Comparison of ENCODE assay signal across 10 cellular contexts in the genomic region with DNA sequence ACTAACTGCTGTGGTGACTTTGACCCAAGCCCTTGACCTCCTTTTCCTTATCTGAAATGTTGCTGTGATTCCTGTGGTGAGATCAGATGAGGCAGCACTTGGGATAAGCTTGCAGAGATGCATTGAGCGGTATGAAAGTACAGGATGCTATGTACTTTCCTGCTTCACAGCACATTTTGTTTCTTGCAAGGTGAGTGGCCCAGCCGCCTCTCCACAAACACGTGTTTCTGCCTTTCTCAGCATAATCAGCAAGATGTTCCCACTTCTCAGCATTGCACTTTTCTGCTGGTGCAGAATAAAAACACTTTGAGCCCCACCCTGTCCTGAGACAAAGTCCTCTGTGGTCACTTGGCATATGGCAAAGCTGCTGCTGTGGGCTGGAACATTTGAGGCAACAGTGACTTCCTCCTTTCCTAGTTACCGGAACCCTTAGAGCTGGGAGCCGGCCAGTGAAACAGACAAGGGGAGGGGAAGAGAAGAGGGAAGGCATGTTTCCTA. TPM values are rescaled to one million over a fixed set of nuclear protein-coding genes. Genes with fewer than 3 reads are reported as not detected.
DNase-seq lines count a peak whose midpoint lies in the region; ATAC-seq and TF ChIP-seq lines count a peak whose summit lies in the region.
"Had no signal": no experiment of that assay in that cellular context is flagged by ENCODE, and none has a peak within 500 bp of the region (broad histone marks: within the 10 kb centered on the region; RNA-seq: fewer than 3 reads in every experiment).

No MANE protein-coding gene starts in this region.

- H3K27me3 Mint-ChIP-seq in activated CD4-positive, alpha-beta T cell treated with anti-CD3 and anti-CD28 coated beads, Interleukin-2, amount 10 ng/mL, durations not matched to agents 7 days and 5 days = peaks cover 1% of the 10 kb centered on the region
- H3K27me3 Mint-ChIP-seq: activated naive CD8-positive, alpha-beta T cell treated with anti-CD3 and anti-CD28 coated beads, Interleukin-2, amount 10 ng/mL, durations not matched to agents 7 days and 5 days had no signal

- peaks cover 0 to 27% (median 0%) of the 10 kb centered on the region in 3 donors for H3K36me3 ChIP-seq in tibial artery

- H3K9me3 Mint-ChIP-seq in activated CD4-positive, alpha-beta T cell treated with anti-CD3 and anti-CD28 coated beads, Interleukin-2, amount 10 ng/mL, durations not matched to agents 7 days and 5 days = no peaks in the 10 kb centered on the region
- H3K9me3 Mint-ChIP-seq: activated naive CD8-positive, alpha-beta T cell treated with anti-CD3 and anti-CD28 coated beads, Interleukin-2, amount 10 ng/mL, durations not matched to agents 7 days and 5 days had no signal

- peak; percentile 10 to 15 for DNase-seq in activated CD4-positive, alpha-beta T cell treated with anti-CD3 and anti-CD28 coated beads, Interleukin-2, amount 50 U/mL, for 48 hours
- DNase-seq in activated CD4-positive, alpha-beta T cell treated with anti-CD3 and anti-CD28 coated beads, Interleukin-2, amount 10 ng/mL, durations not matched to agents 7 days and 5 days = no peak
- peak; percentile 4 for DNase-seq in cerebellar cortex (ENCODE audit: low spot score)
- peak; percentile 80 for DNase-seq in medulla oblongata (ENCODE audit: extremely low spot score)
- DNase-seq in tibial artery = peak; percentile 83
- DNase-seq in NCI-H2227 (lab: John Stamatoyannopoulos, UW; ENCODE audit: unreplicated experiment) = no peak
- DNase-seq: activated naive CD8-positive, alpha-beta T cell treated with anti-CD3 and anti-CD28 coated beads, Interleukin-2, amount 10 ng/mL, durations not matched to agents 7 days and 5 days had no signal

- H3K36me3 Mint-ChIP-seq in activated CD4-positive, alpha-beta T cell treated with anti-CD3 and anti-CD28 coated beads, Interleukin-2, amount 10 ng/mL, durations not matched to agents 7 days and 5 days (ENCODE audit: low read depth) = peaks cover 13% of the 10 kb centered on the region

- H3K4me1 Mint-ChIP-seq in activated CD4-positive, alpha-beta T cell treated with anti-CD3 and anti-CD28 coated beads, Interleukin-2, amount 10 ng/mL, durations not matched to agents 7 days and 5 days = peaks cover 33% of the 10 kb centered on the region

- POLR2A ChIA-PET in activated CD4-positive, alpha-beta T cell treated with anti-CD3 and anti-CD28 coated beads, Interleukin-2, amount 10 ng/mL, durations not matched to agents 7 days and 5 days (lab: Charles Lee) = no interaction called here

- H3K4me1 ChIP-seq in tibial artery = peaks cover 0 to 21% (median 10%) of the 10 kb centered on the region in 4 donors

- no peak overlapping the region for H3K27ac Mint-ChIP-seq in activated CD4-positive, alpha-beta T cell treated with anti-CD3 and anti-CD28 coated beads, Interleukin-2, amount 10 ng/mL, durations not matched to agents 7 days and 5 days
- H3K27ac Mint-ChIP-seq: activated naive CD8-positive, alpha-beta T cell treated with anti-CD3 and anti-CD28 coated beads, Interleukin-2, amount 10 ng/mL, durations not matched to agents 7 days and 5 days had no signal

- H3K27me3 ChIP-seq in tibial artery = no peaks in the 10 kb centered on the region

- no peaks in the 10 kb centered on the region for H3K9me3 ChIP-seq in tibial artery

- ATAC-seq in GM21526 (IDR thresholded peaks at IDR 0.05; ENCODE audit: low FRiP score, unreplicated experiment) (no peak), GM21576 (IDR thresholded peaks at IDR 0.05; ENCODE audit: unreplicated experiment) (no peak)

- no peak for TF ChIP-seq CTCF in tibial artery (IDR thresholded peaks at IDR 0.05)

- CTCF ChIA-PET in activated CD4-positive, alpha-beta T cell treated with anti-CD3 and anti-CD28 coated beads, Interleukin-2, amount 10 ng/mL, durations not matched to agents 7 days and 5 days (lab: Charles Lee) = no interaction called here

- no peak overlapping the region for H3K4me3 Mint-ChIP-seq in activated CD4-positive, alpha-beta T cell treated with anti-CD3 and anti-CD28 coated beads, Interleukin-2, amount 10 ng/mL, durations not matched to agents 7 days and 5 days
- H3K4me3 Mint-ChIP-seq: activated naive CD8-positive, alpha-beta T cell treated with anti-CD3 and anti-CD28 coated beads, Interleukin-2, amount 10 ng/mL, durations not matched to agents 7 days and 5 days had no signal

- H3K4me3 ChIP-seq in tibial artery = no peak overlapping the region

- H3K27ac ChIP-seq in tibial artery = peak overlapping the region in 1 of 2 donors; percentile 3
- H3K27ac ChIP-seq: RWPE1 had no signal

- intact Hi-C loops in tibial artery (cut with DNase I; ENCODE audit: low total_unique reads) = loop anchor here (10.0 kb wide), 1 partner anchor 492 kb away; a partner anchor contains a TSS

RNA-seq across cellular contexts. Expression of a gene that starts 4.9 kb away (rescaled TPM):
- total RNA-seq in activated CD4-positive, alpha-beta T cell treated with anti-CD3 and anti-CD28 coated beads, Interleukin-2, amount 10 ng/mL, durations not matched to agents 7 days and 5 days = 1 to 10 TPM; 7.3 to 7.5 TPM

Comparison
In these comparisons a context has a peak if more than half of its experiments do, and no peak if none do; other contexts are left out.
1. DNase-seq: peak in activated CD4-positive, alpha-beta T cell treated with anti-CD3 and anti-CD28 coated beads, Interleukin-2, amount 50 U/mL, for 48 hours (2 of 2), cerebellar cortex (single experiment), medulla oblongata (single experiment) and tibial artery (2 of 2); none in activated CD4-positive, alpha-beta T cell treated with anti-CD3 and anti-CD28 coated beads, Interleukin-2, amount 10 ng/mL, durations not matched to agents 7 days and 5 days (single experiment) and NCI-H2227 (single experiment).